8 cellular contexts compared by ENCODE assay signal in genomic region chr18:10453885-10454772, GRCh38. TPM values are rescaled to one million over a fixed set of nuclear protein-coding genes. Genes with fewer than 3 reads are reported as not detected.
DNase-seq lines count a peak whose midpoint lies in the region; ATAC-seq and TF ChIP-seq lines count a peak whose summit lies in the region.

APCDD1 (plus strand) TSS chr18:10454635; CDS start chr18:10454982, 347 bp downstream.

- no peak for TF ChIP-seq EP300 in neural cell (conservative IDR thresholded peaks at IDR 0.05; ENCODE audit: poor library complexity, severe bottlenecking)

- peaks cover 58% of the 10 kb centered on the region for H3K27me3 Mint-ChIP-seq in T-helper 1 cell treated with Interleukin-12 subunit alpha and Interleukin-12 subunit beta and Interleukin-4 antibody, amounts not matched to agents 30 μg/mL and 1 μg/mL, for 36 hours (ENCODE audit: low read depth)

- H3K27ac ChIP-seq in neural cell (ENCODE audit: low read length): no peak within 1 kb of the TSS

- no peaks in the 10 kb centered on the region for H3K36me3 ChIP-seq in neural cell (ENCODE audit: insufficient read depth, low read length)

- H4K20me1 ChIP-seq in neural cell (ENCODE audit: insufficient read depth): no peaks in the 10 kb centered on the region

- no peak within 1 kb of the TSS for H3K27ac Mint-ChIP-seq in T-helper 1 cell treated with Interleukin-12 subunit alpha and Interleukin-12 subunit beta and Interleukin-4 antibody, amounts not matched to agents 30 μg/mL and 1 μg/mL, for 36 hours

- H3K27me3 ChIP-seq in neural cell (ENCODE audit: insufficient read depth, low read depth, low read length): peaks cover 55% of the 10 kb centered on the region

- H3K4me1 Mint-ChIP-seq in T-helper 1 cell treated with Interleukin-12 subunit alpha and Interleukin-12 subunit beta and Interleukin-4 antibody, amounts not matched to agents 30 μg/mL and 1 μg/mL, for 36 hours (ENCODE audit: low read depth): peaks cover 2% of the 10 kb centered on the region

- no peak for DNase-seq in T-helper 1 cell
- DNase-seq in SW480 (ENCODE audit: low spot score): peak; percentile 92
- peak; percentile 55 to 80 for DNase-seq in foreskin fibroblast
- no peak for DNase-seq in DMS153 (lab: John Stamatoyannopoulos, UW)

- H3K4me3 Mint-ChIP-seq in T-helper 1 cell treated with Interleukin-12 subunit alpha and Interleukin-12 subunit beta and Interleukin-4 antibody, amounts not matched to agents 30 μg/mL and 1 μg/mL, for 36 hours: peak within 1 kb of the TSS; percentile 13

- H3K4me2 ChIP-seq in neural cell (ENCODE audit: low read length): no peak within 1 kb of the TSS

- H3K9me2 ChIP-seq in neural cell (ENCODE audit: insufficient read depth, low read length): no peaks in the 10 kb centered on the region

- no peaks in the 10 kb centered on the region for H3K79me2 ChIP-seq in neural cell (replicated peaks; ENCODE audit: insufficient read depth, low read length)

- TF ChIP-seq CTCF in foreskin fibroblast (IDR thresholded peaks at IDR 0.05; ENCODE audit: low read depth, low read length): no peak
- TF ChIP-seq CTCF in neural cell (IDR thresholded peaks at IDR 0.05; ENCODE audit: poor library complexity, severe bottlenecking): no peak

- H3K36me3 Mint-ChIP-seq in T-helper 1 cell treated with Interleukin-12 subunit alpha and Interleukin-12 subunit beta and Interleukin-4 antibody, amounts not matched to agents 30 μg/mL and 1 μg/mL, for 36 hours (ENCODE audit: low read depth): no peaks in the 10 kb centered on the region

- TF ChIP-seq RAD21 in neural cell (conservative IDR thresholded peaks at IDR 0.05): peak; percentile 6

- ATAC-seq in HG03565 (IDR thresholded peaks at IDR 0.05; ENCODE audit: unreplicated experiment) (no peak), HG03108 (IDR thresholded peaks at IDR 0.05; ENCODE audit: unreplicated experiment) (no peak)

- H3K9me3 Mint-ChIP-seq in T-helper 1 cell treated with Interleukin-12 subunit alpha and Interleukin-12 subunit beta and Interleukin-4 antibody, amounts not matched to agents 30 μg/mL and 1 μg/mL, for 36 hours: no peaks in the 10 kb centered on the region

- no peak within 1 kb of the TSS for H2AFZ ChIP-seq in neural cell (ENCODE audit: low read depth, low read length)

- no peaks in the 10 kb centered on the region for H3F3A ChIP-seq in neural cell (ENCODE audit: insufficient read depth, low read length, poor library complexity, severe bottlenecking)

- H3K4me3 ChIP-seq in foreskin fibroblast (ENCODE audit: low read depth in 1 of 2, low read length in 2 of 2) (peak within 1 kb of the TSS; percentile 67 to 97), neural cell (ENCODE audit: low read length) (peak within 1 kb of the TSS; percentile 63)

- no peak within 1 kb of the TSS for H3K9ac ChIP-seq in neural cell (ENCODE audit: low read length)

- H3K9me3 ChIP-seq in neural cell (ENCODE audit: low read length): no peaks in the 10 kb centered on the region

TF ChIP-seq in neural cell, 6 proteins besides CTCF, POLR2A, EP300 and RAD21:
- TF ChIP-seq MXI1 (conservative IDR thresholded peaks at IDR 0.05; ENCODE audit: poor library complexity, severe bottlenecking) (no peak), EZH2 (IDR thresholded peaks at IDR 0.05; ENCODE audit: borderline replicate concordance, insufficient read depth, low read length, poor library complexity, severe bottlenecking) (no peak), REST (IDR thresholded peaks at IDR 0.05; ENCODE audit: borderline replicate concordance) (no peak), SMC3 (conservative IDR thresholded peaks at IDR 0.05; ENCODE audit: poor library complexity) (no peak), TAF1 (IDR thresholded peaks at IDR 0.05; ENCODE audit: low read depth) (no peak), POLR2AphosphoS5 (IDR thresholded peaks at IDR 0.05) (no peak)

RNA-seq across cellular contexts. Expression of gene APCDD1, which starts in this region (rescaled TPM):
- polyA plus RNA-seq in neural cell: 0.58 and 1.1 TPM in 2 replicates
- polyA minus RNA-seq in neural cell: not detected in 2 replicates

Comparison
In these comparisons a context has a peak if more than half of its experiments do, and no peak if none do; other contexts are left out.
1. DNase-seq: peak in SW480 (single experiment) and foreskin fibroblast (2 of 2); none in T-helper 1 cell (0 of 5) and DMS153 (single experiment).